ENCODE assay signal across 8 cellular contexts in genomic region chr6:43769526-43770416, GRCh38. TPM values are rescaled to one million over a fixed set of nuclear protein-coding genes. Genes with fewer than 3 reads are reported as not detected.
DNase-seq lines count a peak whose midpoint lies in the region; ATAC-seq and TF ChIP-seq lines count a peak whose summit lies in the region.

TSS of gene VEGFA (plus strand) at chr6:43770211.

- H3K27me3 ChIP-seq in ovary (no peaks in the 10 kb centered on the region), thyroid gland (no peaks in the 10 kb centered on the region)

- intact Hi-C loops in ovary (cut with DNase I) (loop anchor here (2.0 to 10.0 kb wide), 6 partner anchors 101 to 309 kb away; no protein-coding TSS in a partner anchor), thyroid gland (cut with DNase I) (loop anchor here (2.0 to 5.0 kb wide), 4 partner anchors 102 to 311 kb away; no protein-coding TSS in a partner anchor)

- H3K36me3 ChIP-seq in ovary (no peaks in the 10 kb centered on the region), thyroid gland (peaks cover 6 to 23% of the 10 kb centered on the region in 2 donors)

- peak; percentile 66 for DNase-seq in HFF-Myc (ENCODE audit: extremely low read depth, low read depth)
- peak; percentile 92 for DNase-seq in NB4 (ENCODE audit: low read depth)
- DNase-seq in SKM-1 (lab: John Stamatoyannopoulos, UW; ENCODE audit: unreplicated experiment): peak; percentile 72
- peak; percentile 86 to 95 for DNase-seq in activated naive CD4-positive, alpha-beta T cell treated with anti-CD3 and anti-CD28 coated beads, Interleukin-2, amount 50 U/mL, for 72 hours (ENCODE audit: low spot score in 2 of 2)
- DNase-seq in glomerular visceral epithelial cell (ENCODE audit: extremely low spot score): peak; percentile 92
- DNase-seq in ovary: peak; percentile 86 to 94 (median 91)
- DNase-seq in thyroid gland: peak; percentile 88 to 91

- peak within 1 kb of the TSS; percentile 74 to 76 for H3K27ac ChIP-seq in ovary
- H3K27ac ChIP-seq in thyroid gland: peak within 1 kb of the TSS; percentile 93 to 98 (median 93)

- H3K9me3 ChIP-seq in ovary: no peaks in the 10 kb centered on the region
- no peaks in the 10 kb centered on the region for H3K9me3 ChIP-seq in thyroid gland

- no peaks in the 10 kb centered on the region for H3K9me3 Mint-ChIP-seq in activated naive CD4-positive, alpha-beta T cell treated with anti-CD3 and anti-CD28 coated beads, Interleukin-2, amount 50 U/mL, for 72 hours

- peak within 1 kb of the TSS; percentile 78 to 99 for H3K27ac Mint-ChIP-seq in activated naive CD4-positive, alpha-beta T cell treated with anti-CD3 and anti-CD28 coated beads, Interleukin-2, amount 50 U/mL, for 72 hours

- H3K4me1 ChIP-seq in ovary (ENCODE audit: insufficient read depth) (peaks cover 14% of the 10 kb centered on the region), thyroid gland (peaks cover 5 to 9% of the 10 kb centered on the region in 2 donors)

- H3K36me3 Mint-ChIP-seq in activated naive CD4-positive, alpha-beta T cell treated with anti-CD3 and anti-CD28 coated beads, Interleukin-2, amount 50 U/mL, for 72 hours: peaks cover 7 to 25% of the 10 kb centered on the region in 2 donors

- TF ChIP-seq POLR2A in NB4 (IDR thresholded peaks at IDR 0.05; ENCODE audit: extremely low read depth, insufficient read length) (peak; percentile 80), ovary (IDR thresholded peaks at IDR 0.05) (peak; percentile 61), thyroid gland (IDR thresholded peaks at IDR 0.05) (peak; percentile 92 to 96)

- peak; percentile 75 to 80 for ATAC-seq in activated naive CD4-positive, alpha-beta T cell treated with anti-CD3 and anti-CD28 coated beads, Interleukin-2, amount 50 U/mL, for 72 hours

- WGBS in ovary, 3 donors: 0 to 1% (median 0%) methylated on average over 46 to 62 of the region's 62 CpGs
- WGBS in thyroid gland, 2 donors: 1% methylated on average over 27 to 32 of the region's 62 CpGs

- H3K4me3 ChIP-seq in GM08714 (ENCODE audit: low read length) (peak within 1 kb of the TSS; percentile 79), HFF-Myc (replicated peaks; ENCODE audit: low read depth, low read length) (peak within 1 kb of the TSS; percentile 93), NB4 (ENCODE audit: low read depth, low read length) (peak within 1 kb of the TSS; percentile 96), ovary (peak within 1 kb of the TSS; percentile 78), thyroid gland (replicated peaks in 1 of 3) (peak within 1 kb of the TSS; percentile 74 to 100 (median 83))

- no peak for TF ChIP-seq EP300 in ovary (IDR thresholded peaks at IDR 0.05)

- TF ChIP-seq CTCF in HFF-Myc (IDR thresholded peaks at IDR 0.05; ENCODE audit: low read depth, low read length, missing control alignments) (peak; percentile 99), NB4 (IDR thresholded peaks at IDR 0.05; ENCODE audit: low read depth, low read length) (peak; percentile 96), ovary (IDR thresholded peaks at IDR 0.05) (peak; percentile 84 to 91 (median 90)), thyroid gland (IDR thresholded peaks at IDR 0.05) (peak; percentile 87 to 99 (median 98))

RNA-seq across cellular contexts. Expression of gene VEGFA, which starts in this region (rescaled TPM):
- total RNA-seq in activated naive CD4-positive, alpha-beta T cell treated with anti-CD3 and anti-CD28 coated beads, Interleukin-2, amount 50 U/mL, for 72 hours: 10 to 100 TPM; 24.1 to 79.2 TPM
- total RNA-seq in ovary: 100 to 1,000 TPM in 1 of 7 donors, 10 to 100 TPM in 6; 19.2 to 123 (median 45.2) TPM
- polyA plus RNA-seq in ovary: 10 to 100 TPM; 20.8 to 44.7 TPM
- 1,000 to 10,000 TPM in 1 of 4 donors, 100 to 1,000 TPM in 3; 510 to 1,437 (median 630) TPM for total RNA-seq in thyroid gland

Comparison
In these comparisons a context has a peak if more than half of its experiments do, and no peak if none do; other contexts are left out.
1. Peak in every context shown above with its lines: DNase-seq, ATAC-seq, H3K4me3 ChIP-seq and H3K27ac ChIP-seq.
2. RNA of gene VEGFA (total RNA-seq): 510 to 1,437 TPM in thyroid gland; 24.1 to 79.2 TPM in activated naive CD4-positive, alpha-beta T cell treated with anti-CD3 and anti-CD28 coated beads, Interleukin-2, amount 50 U/mL, for 72 hours and 19.2 to 123 TPM in ovary; every median in the first group is over 4 times any median in the second.